Comparison of ENCODE assay signal across 15 cellular contexts in the genomic region with DNA sequence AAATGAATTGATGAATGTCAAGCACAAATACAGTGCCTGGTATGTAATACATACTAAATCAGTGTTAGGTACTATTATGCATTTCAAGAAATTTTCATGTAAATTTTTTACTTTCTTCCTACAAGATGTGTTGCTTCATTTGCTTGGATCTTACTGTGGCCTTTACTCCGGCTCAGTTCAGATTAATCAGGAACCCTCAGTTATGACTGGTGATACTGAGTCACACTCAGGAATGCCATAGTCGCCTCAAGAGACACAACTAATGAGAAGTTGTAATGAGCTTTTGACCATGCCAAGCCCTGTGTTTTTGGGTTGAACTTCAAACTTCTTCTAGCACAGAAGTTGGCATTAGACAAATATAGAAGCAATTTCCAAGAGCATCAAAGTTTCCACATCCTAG.
DNase-seq lines count a peak whose midpoint lies in the region; ATAC-seq, FAIRE-seq and TF ChIP-seq lines count a peak whose summit lies in the region.
"Had no signal": no experiment of that assay in that cellular context is flagged by ENCODE, and none has a peak within 500 bp of the region (broad histone marks: within the 10 kb centered on the region; RNA-seq: fewer than 3 reads in every experiment).

No MANE protein-coding gene starts in this region.

- peaks cover 3% of the 10 kb centered on the region for H3K36me3 Mint-ChIP-seq in astrocyte (ENCODE audit: low read depth, unreplicated experiment)

- peak; percentile 85 for FAIRE-seq in astrocyte (lab: Jason Lieb, UNC)
- FAIRE-seq: pancreas had no signal

- H3K4me2 ChIP-seq in astrocyte (ENCODE audit: low read length): peak overlapping the region; percentile 5

- H3K4me3 ChIP-seq in astrocyte (ENCODE audit: insufficient read depth, low read depth, low read length): no peak overlapping the region
- H3K4me3 ChIP-seq in foreskin fibroblast (ENCODE audit: low read depth in 1 of 2, low read length in 2 of 2): no peak overlapping the region
- H3K4me3 ChIP-seq in retinal pigment epithelial cell (ENCODE audit: low read length): no peak overlapping the region
- H3K4me3 ChIP-seq: cardiac muscle cell, pancreas, thyroid gland had no signal

- H3K27me3 ChIP-seq in astrocyte (ENCODE audit: insufficient read depth, low read length): no peaks in the 10 kb centered on the region
- H3K27me3 ChIP-seq: BE2C, cardiac muscle cell, pancreas, thyroid gland had no signal

- TF ChIP-seq CTCF in astrocyte (IDR thresholded peaks at IDR 0.05; ENCODE audit: insufficient read depth, low read depth, low read length) (no peak), foreskin fibroblast (IDR thresholded peaks at IDR 0.05; ENCODE audit: low read depth, low read length) (no peak), retinal pigment epithelial cell (conservative IDR thresholded peaks at IDR 0.05; ENCODE audit: low read depth, low read length) (no peak)

- no peaks in the 10 kb centered on the region for H3K9me3 Mint-ChIP-seq in astrocyte (ENCODE audit: unreplicated experiment)

- H3K9me3 ChIP-seq in astrocyte (ENCODE audit: insufficient read depth, low read depth, low read length): no peaks in the 10 kb centered on the region
- H3K9me3 ChIP-seq: BE2C, pancreas, thyroid gland had no signal

- H3K4me3 Mint-ChIP-seq in astrocyte (ENCODE audit: unreplicated experiment): no peak overlapping the region

- H3K4me1 Mint-ChIP-seq in astrocyte (ENCODE audit: low read depth, unreplicated experiment): peaks cover 44% of the 10 kb centered on the region

- ATAC-seq in stimulated activated naive CD8-positive, alpha-beta T cell treated with anti-CD3 and anti-CD28 coated beads, Interleukin-15, Interleukin-2, amounts not matched to agents 100 U/mL and 50 U/mL, for 24 hours: no peak

- H3K9ac ChIP-seq in astrocyte (ENCODE audit: low read length): no peak overlapping the region

- peak overlapping the region; percentile 35 for H3K27ac ChIP-seq in astrocyte (ENCODE audit: low read depth, low read length)
- H3K27ac ChIP-seq: cardiac muscle cell, pancreas, thyroid gland, VCaP had no signal

- peak; percentile 82 for DNase-seq in EL
- peak; percentile 83 for DNase-seq in astrocyte (ENCODE audit: low read depth)
- DNase-seq in foreskin fibroblast: peak; percentile 64 to 76
- DNase-seq in retinal pigment epithelial cell (ENCODE audit: low read depth): peak; percentile 77
- DNase-seq in SKM-1 (lab: John Stamatoyannopoulos, UW; ENCODE audit: unreplicated experiment): no peak
- DNase-seq in HUDEP-2 (lab: John Stamatoyannopoulos, UW; ENCODE audit: unreplicated experiment in 76 of 76): no peak
- DNase-seq in stimulated activated naive CD8-positive, alpha-beta T cell treated with anti-CD3 and anti-CD28 coated beads, Interleukin-15, Interleukin-2, amounts not matched to agents 100 U/mL and 50 U/mL, for 24 hours: no peak
- DNase-seq in NCI-H82 (lab: John Stamatoyannopoulos, UW): no peak
- DNase-seq: activated gamma-delta T cell, BE2C, mesendoderm, pancreas, thyroid gland had no signal

- H3K27me3 Mint-ChIP-seq in astrocyte (ENCODE audit: low read depth, unreplicated experiment): no peaks in the 10 kb centered on the region

- H4K20me1 ChIP-seq in astrocyte (ENCODE audit: insufficient read depth, low read length): no peaks in the 10 kb centered on the region

- H2AFZ ChIP-seq in astrocyte (ENCODE audit: low read depth, low read length): no peak overlapping the region

- H3K79me2 ChIP-seq in astrocyte (ENCODE audit: insufficient read depth, low read length): no peaks in the 10 kb centered on the region

- peaks cover 22% of the 10 kb centered on the region for H3K4me1 ChIP-seq in astrocyte (ENCODE audit: insufficient read depth, low read length)
- H3K4me1 ChIP-seq: BE2C, pancreas, thyroid gland had no signal

- H3K36me3 ChIP-seq in astrocyte (ENCODE audit: insufficient read depth, low read length): no peaks in the 10 kb centered on the region
- H3K36me3 ChIP-seq: BE2C, cardiac muscle cell, pancreas, thyroid gland had no signal

- peak overlapping the region; percentile 84 for H3K27ac Mint-ChIP-seq in astrocyte (ENCODE audit: unreplicated experiment)

Comparison
In these comparisons a context has a peak if more than half of its experiments do, and no peak if none do; other contexts are left out.
1. DNase-seq: peak in EL (single experiment), astrocyte (single experiment), foreskin fibroblast (2 of 2) and retinal pigment epithelial cell (single experiment); none in SKM-1 (single experiment), HUDEP-2 (0 of 76), stimulated activated naive CD8-positive, alpha-beta T cell treated with anti-CD3 and anti-CD28 coated beads, Interleukin-15, Interleukin-2, amounts not matched to agents 100 U/mL and 50 U/mL, for 24 hours (single experiment) and NCI-H82 (single experiment).